29 cellular contexts compared by ENCODE assay signal in the genomic region with DNA sequence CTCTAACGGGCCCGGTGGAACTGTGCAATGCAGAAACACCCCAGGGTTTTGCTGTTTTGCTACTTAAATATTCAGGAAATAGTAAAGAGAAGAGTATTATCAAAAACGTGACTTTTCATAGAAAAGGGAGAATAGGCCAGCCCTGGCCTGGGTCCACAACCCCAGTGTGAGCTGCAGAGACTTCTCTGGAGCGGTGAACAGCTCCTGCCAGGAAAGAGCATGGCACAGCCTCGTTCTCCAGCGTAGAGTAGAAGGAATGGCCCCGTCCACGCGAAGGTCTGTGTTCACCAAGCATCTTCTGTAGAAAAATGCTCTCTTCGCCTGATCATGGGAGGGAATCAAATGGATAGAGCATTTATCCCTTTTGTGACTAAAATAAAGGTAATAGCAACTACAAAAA.
"Had no signal": no experiment of that assay in that cellular context is flagged by ENCODE, and none has a peak within 500 bp of the region (broad histone marks: within the 10 kb centered on the region; RNA-seq: fewer than 3 reads in every experiment).

No MANE protein-coding gene starts in this region.

- H3K9me3 Mint-ChIP-seq: activated naive CD4-positive, alpha-beta T cell treated with anti-CD3 and anti-CD28 coated beads, Interleukin-2, amount 10 ng/mL, durations not matched to agents 7 days and 5 days; naive thymus-derived CD8-positive, alpha-beta T cell; stimulated activated effector memory CD8-positive, alpha-beta T cell treated with anti-CD3 and anti-CD28 coated beads, Interleukin-12 subunit alpha, Interleukin-12 subunit beta, amount 100 ng/mL, for 72 hours; stimulated activated naive CD8-positive, alpha-beta T cell treated with anti-CD3 and anti-CD28 coated beads, Interleukin-15, Interleukin-2, amounts not matched to agents 100 ng/mL and 50 ng/mL, for 24 hours; T-helper 1 cell treated with Interleukin-12 subunit alpha and Interleukin-12 subunit beta and Interleukin-4 antibody, amounts not matched to agents 30 μg/mL and 1 μg/mL, for 36 hours had no signal

- ATAC-seq: activated CD4-positive, CD25-positive, alpha-beta regulatory T cell treated with anti-CD3 and anti-CD28 coated beads, Interleukin-2, amount 50 U/mL, for 24 hours; gastrocnemius medialis; left cardiac atrium; left ventricle myocardium superior; naive thymus-derived CD8-positive, alpha-beta T cell; stimulated activated effector memory CD8-positive, alpha-beta T cell treated with anti-CD3 and anti-CD28 coated beads, Interleukin-12 subunit alpha, Interleukin-12 subunit beta, amount 100 ng/mL, for 72 hours had no signal

- H3K36me3 Mint-ChIP-seq: activated naive CD4-positive, alpha-beta T cell treated with anti-CD3 and anti-CD28 coated beads, Interleukin-2, amount 10 ng/mL, durations not matched to agents 7 days and 5 days; stimulated activated effector memory CD8-positive, alpha-beta T cell treated with anti-CD3 and anti-CD28 coated beads, Interleukin-12 subunit alpha, Interleukin-12 subunit beta, amount 100 ng/mL, for 72 hours had no signal

- DNase-seq: activated CD4-positive, alpha-beta T cell treated with anti-CD3 and anti-CD28 coated beads for 48 hours; activated CD4-positive, alpha-beta T cell treated with anti-CD3 and anti-CD28 coated beads, Interleukin-2, amount 50 U/mL, for 48 hours; activated CD8-positive, alpha-beta memory T cell treated with anti-CD3 and anti-CD28 coated beads for 24 hours; activated gamma-delta T cell; activated naive CD4-positive, alpha-beta T cell treated with anti-CD3 and anti-CD28 coated beads, Interleukin-2, amount 10 ng/mL, durations not matched to agents 7 days and 5 days; amniotic stem cell; brain microvascular endothelial cell; dorsolateral prefrontal cortex; effector memory CD4-positive, alpha-beta T cell; erythroblast; gastrocnemius medialis; glutamatergic neuron; islet precursor cell; left cardiac atrium; left ventricle myocardium superior; naive thymus-derived CD8-positive, alpha-beta T cell; right cardiac atrium; stimulated activated CD4-positive, alpha-beta T cell treated with anti-CD3 and anti-CD28 coated beads, Interleukin-4, amount 100 ng/mL, for 24 hours; T-helper 9 cell had no signal

- H3K27ac Mint-ChIP-seq: activated naive CD4-positive, alpha-beta T cell treated with anti-CD3 and anti-CD28 coated beads, Interleukin-2, amount 10 ng/mL, durations not matched to agents 7 days and 5 days; mesothelial cell of epicardium; stimulated activated effector memory CD8-positive, alpha-beta T cell treated with anti-CD3 and anti-CD28 coated beads, Interleukin-12 subunit alpha, Interleukin-12 subunit beta, amount 100 ng/mL, for 72 hours; stimulated activated naive CD8-positive, alpha-beta T cell treated with anti-CD3 and anti-CD28 coated beads, Interleukin-15, Interleukin-2, amounts not matched to agents 100 ng/mL and 50 ng/mL, for 24 hours; T-helper 1 cell treated with Interleukin-12 subunit alpha and Interleukin-12 subunit beta and Interleukin-4 antibody, amounts not matched to agents 30 μg/mL and 1 μg/mL, for 36 hours; type B pancreatic cell had no signal

- H3K4me3 ChIP-seq: coronary artery, dorsolateral prefrontal cortex, gastrocnemius medialis, skin epidermis, vagina had no signal

- H3K4me1 ChIP-seq: gastrocnemius medialis, vagina had no signal

- H3K4me1 Mint-ChIP-seq: activated naive CD4-positive, alpha-beta T cell treated with anti-CD3 and anti-CD28 coated beads, Interleukin-2, amount 10 ng/mL, durations not matched to agents 7 days and 5 days; stimulated activated effector memory CD8-positive, alpha-beta T cell treated with anti-CD3 and anti-CD28 coated beads, Interleukin-12 subunit alpha, Interleukin-12 subunit beta, amount 100 ng/mL, for 72 hours had no signal

- H3K27ac ChIP-seq: brain microvascular endothelial cell, coronary artery, dorsolateral prefrontal cortex, gastrocnemius medialis, skin epidermis, vagina, VCaP had no signal

- H3K36me3 ChIP-seq: brain microvascular endothelial cell, gastrocnemius medialis, vagina had no signal

- H3K9me3 ChIP-seq: gastrocnemius medialis, vagina had no signal

- H3K27me3 Mint-ChIP-seq: activated naive CD4-positive, alpha-beta T cell treated with anti-CD3 and anti-CD28 coated beads, Interleukin-2, amount 10 ng/mL, durations not matched to agents 7 days and 5 days; naive thymus-derived CD8-positive, alpha-beta T cell; stimulated activated naive CD8-positive, alpha-beta T cell treated with anti-CD3 and anti-CD28 coated beads, Interleukin-15, Interleukin-2, amounts not matched to agents 100 ng/mL and 50 ng/mL, for 24 hours; type B pancreatic cell had no signal

- H3K27me3 ChIP-seq: dorsolateral prefrontal cortex, gastrocnemius medialis, vagina had no signal

- H3K4me3 Mint-ChIP-seq: activated naive CD4-positive, alpha-beta T cell treated with anti-CD3 and anti-CD28 coated beads, Interleukin-2, amount 10 ng/mL, durations not matched to agents 7 days and 5 days; mesothelial cell of epicardium; naive thymus-derived CD8-positive, alpha-beta T cell; stimulated activated effector memory CD8-positive, alpha-beta T cell treated with anti-CD3 and anti-CD28 coated beads, Interleukin-12 subunit alpha, Interleukin-12 subunit beta, amount 100 ng/mL, for 72 hours; stimulated activated naive CD8-positive, alpha-beta T cell treated with anti-CD3 and anti-CD28 coated beads, Interleukin-15, Interleukin-2, amounts not matched to agents 100 ng/mL and 50 ng/mL, for 24 hours; T-helper 1 cell treated with Interleukin-12 subunit alpha and Interleukin-12 subunit beta and Interleukin-4 antibody, amounts not matched to agents 30 μg/mL and 1 μg/mL, for 36 hours; type B pancreatic cell had no signal
